ENCODE assay signal across 24 cellular contexts in the genomic region with DNA sequence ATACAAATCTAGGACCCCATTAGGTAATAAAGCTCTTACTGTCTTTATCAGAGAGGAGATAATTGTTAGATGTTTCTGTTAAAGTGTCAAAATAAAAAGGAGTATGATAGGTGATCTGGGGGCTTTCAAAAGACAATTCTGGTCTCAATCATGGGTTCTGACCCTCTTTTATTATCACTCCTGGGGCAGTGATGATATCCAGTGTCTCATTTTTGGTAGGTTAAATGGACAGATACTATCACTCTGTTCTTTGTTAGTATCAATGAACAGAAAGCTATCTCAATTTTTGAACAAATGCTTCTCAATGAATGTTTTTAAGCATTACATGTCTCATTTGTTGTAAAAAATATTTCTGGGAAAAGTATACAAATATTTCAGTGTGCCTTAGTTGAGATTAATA.
"Had no signal": no experiment of that assay in that cellular context is flagged by ENCODE, and none has a peak within 500 bp of the region (broad histone marks: within the 10 kb centered on the region; RNA-seq: fewer than 3 reads in every experiment).

No MANE protein-coding gene starts in this region.

- H3K4me1 ChIP-seq: colonic mucosa, esophagus muscularis mucosa, gastrocnemius medialis, gastroesophageal sphincter, heart left ventricle, heart right ventricle had no signal

- H3K27ac ChIP-seq: colonic mucosa, coronary artery, dorsolateral prefrontal cortex, epithelial cell of prostate, esophagus muscularis mucosa, esophagus squamous epithelium, foreskin keratinocyte, gastrocnemius medialis, gastroesophageal sphincter, heart left ventricle, heart right ventricle had no signal

- DNase-seq: colonic mucosa; cortex of kidney; dermis blood vessel endothelial cell; dorsolateral prefrontal cortex; effector CD4-positive, alpha-beta T cell; effector CD8-positive, alpha-beta T cell; effector memory CD4-positive, alpha-beta T cell; effector memory CD8-positive, alpha-beta T cell; endodermal cell; erythroblast; esophagus squamous epithelium; foreskin fibroblast; foreskin keratinocyte; foreskin melanocyte; gastrocnemius medialis; glutamatergic neuron; head of caudate nucleus; heart left ventricle; heart right ventricle had no signal

- H3K27me3 ChIP-seq: colonic mucosa, dorsolateral prefrontal cortex, esophagus squamous epithelium, foreskin keratinocyte, gastrocnemius medialis, gastroesophageal sphincter, heart left ventricle, heart right ventricle had no signal

- H3K36me3 ChIP-seq: colonic mucosa, esophagus muscularis mucosa, esophagus squamous epithelium, gastrocnemius medialis, gastroesophageal sphincter, heart left ventricle, heart right ventricle had no signal

- H3K4me3 ChIP-seq: colonic mucosa, coronary artery, dorsolateral prefrontal cortex, esophagus muscularis mucosa, esophagus squamous epithelium, gastrocnemius medialis, gastroesophageal sphincter, heart left ventricle, heart right ventricle had no signal

- ATAC-seq: effector memory CD8-positive, alpha-beta T cell; esophagus mucosa; foreskin keratinocyte; gastrocnemius medialis; gastroesophageal sphincter; heart right ventricle had no signal

- H3K9me3 ChIP-seq: colonic mucosa, esophagus muscularis mucosa, esophagus squamous epithelium, gastrocnemius medialis, gastroesophageal sphincter, heart left ventricle had no signal
